Comparison of ENCODE assay signal across 19 cellular contexts in the genomic region with DNA sequence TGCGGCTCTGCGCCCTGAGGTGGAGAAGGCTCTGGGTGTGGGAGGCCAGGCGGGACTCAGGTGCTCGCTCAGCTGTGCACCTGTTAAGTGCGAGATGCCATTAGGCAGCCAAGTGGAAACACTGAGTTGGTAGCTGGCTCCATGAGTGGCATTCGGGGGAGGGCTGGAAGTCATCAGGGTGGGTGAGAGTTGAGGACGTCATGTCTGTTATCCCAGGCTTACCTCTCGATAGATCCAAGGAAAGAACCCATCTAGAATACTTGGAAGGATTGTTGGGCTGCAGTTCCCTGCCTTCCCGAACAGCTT.
"Had no signal": no experiment of that assay in that cellular context is flagged by ENCODE, and none has a peak within 500 bp of the region (broad histone marks: within the 10 kb centered on the region; RNA-seq: fewer than 3 reads in every experiment).

No MANE protein-coding gene starts in this region.

- ATAC-seq: psoas muscle had no signal

- H3K27ac Mint-ChIP-seq: activated naive CD8-positive, alpha-beta T cell treated with anti-CD3 and anti-CD28 coated beads for 36 hours; dendritic cell treated with granulocyte-macrophage colony-stimulating factor and Interleukin-4, amounts not matched to agents 40 ng/mL and 50 ng/mL, for 4 days; immature natural killer cell; natural killer cell treated with Interleukin-12 subunit alpha and Interleukin-12 subunit beta and Interleukin-15 and Interleukin-18, amount 100 ng/mL, for 72 hours; T-helper 1 cell treated with Interleukin-12 subunit alpha and Interleukin-12 subunit beta and Interleukin-4 antibody, amounts not matched to agents 30 μg/mL and 1 μg/mL, for 36 hours had no signal

- H3K36me3 Mint-ChIP-seq: activated naive CD8-positive, alpha-beta T cell treated with anti-CD3 and anti-CD28 coated beads for 36 hours; natural killer cell treated with Interleukin-12 subunit alpha and Interleukin-12 subunit beta and Interleukin-15 and Interleukin-18, amount 100 ng/mL, for 72 hours had no signal

- H3K9me3 Mint-ChIP-seq: activated naive CD8-positive, alpha-beta T cell treated with anti-CD3 and anti-CD28 coated beads for 36 hours; dendritic cell treated with granulocyte-macrophage colony-stimulating factor and Interleukin-4, amounts not matched to agents 40 ng/mL and 50 ng/mL, for 4 days; immature natural killer cell; natural killer cell treated with Interleukin-12 subunit alpha and Interleukin-12 subunit beta and Interleukin-15 and Interleukin-18, amount 100 ng/mL, for 72 hours; T-helper 1 cell treated with Interleukin-12 subunit alpha and Interleukin-12 subunit beta and Interleukin-4 antibody, amounts not matched to agents 30 μg/mL and 1 μg/mL, for 36 hours had no signal

- H3K4me1 ChIP-seq: psoas muscle, uterus had no signal

- H3K27me3 ChIP-seq: stomach, uterus had no signal

- H3K9me3 ChIP-seq: left ventricle myocardium inferior, psoas muscle, stomach, thoracic aorta, uterus had no signal

- H3K27me3 Mint-ChIP-seq: activated naive CD8-positive, alpha-beta T cell treated with anti-CD3 and anti-CD28 coated beads for 36 hours; natural killer cell treated with Interleukin-12 subunit alpha and Interleukin-12 subunit beta and Interleukin-15 and Interleukin-18, amount 100 ng/mL, for 72 hours had no signal

- H3K36me3 ChIP-seq: left ventricle myocardium inferior, thoracic aorta, uterus had no signal

- H3K4me3 Mint-ChIP-seq: activated naive CD8-positive, alpha-beta T cell treated with anti-CD3 and anti-CD28 coated beads for 36 hours; dendritic cell treated with granulocyte-macrophage colony-stimulating factor and Interleukin-4, amounts not matched to agents 40 ng/mL and 50 ng/mL, for 4 days; immature natural killer cell; natural killer cell treated with Interleukin-12 subunit alpha and Interleukin-12 subunit beta and Interleukin-15 and Interleukin-18, amount 100 ng/mL, for 72 hours; T-helper 1 cell treated with Interleukin-12 subunit alpha and Interleukin-12 subunit beta and Interleukin-4 antibody, amounts not matched to agents 30 μg/mL and 1 μg/mL, for 36 hours had no signal

- DNase-seq: activated CD4-positive, alpha-beta T cell treated with anti-CD3 and anti-CD28 coated beads, Interleukin-2, amount 50 U/mL, for 1 hour; activated CD4-positive, CD25-positive, alpha-beta regulatory T cell; activated effector memory CD4-positive, alpha-beta T cell treated with Interleukin-2 at 50 U/mL for 16 hours; activated naive CD8-positive, alpha-beta T cell treated with anti-CD3 and anti-CD28 coated beads for 36 hours; cerebellar nuclear complex; glutamatergic neuron; immature natural killer cell; left ventricle myocardium inferior; mesenchymal stem cell; stimulated activated CD4-positive, alpha-beta T cell treated with anti-CD3 and anti-CD28 coated beads, Interleukin-12 subunit alpha, Interleukin-12 subunit beta, amount 100 ng/mL, for 4 hours; stimulated activated CD4-positive, alpha-beta T cell treated with anti-CD3 and anti-CD28 coated beads, Interleukin-4, amount 100 ng/mL, for 1 hour; stimulated activated CD8-positive, alpha-beta memory T cell treated with anti-CD3 and anti-CD28 coated beads, Interleukin-4, amount 100 ng/mL, for 48 hours; stomach; uterus had no signal

- H3K4me1 Mint-ChIP-seq: activated naive CD8-positive, alpha-beta T cell treated with anti-CD3 and anti-CD28 coated beads for 36 hours; immature natural killer cell had no signal

- H3K27ac ChIP-seq: left ventricle myocardium inferior, psoas muscle, stomach, thoracic aorta, uterus had no signal

- H3K4me3 ChIP-seq: left ventricle myocardium inferior, psoas muscle, stomach, thoracic aorta, uterus had no signal
